In the genomic region with DNA sequence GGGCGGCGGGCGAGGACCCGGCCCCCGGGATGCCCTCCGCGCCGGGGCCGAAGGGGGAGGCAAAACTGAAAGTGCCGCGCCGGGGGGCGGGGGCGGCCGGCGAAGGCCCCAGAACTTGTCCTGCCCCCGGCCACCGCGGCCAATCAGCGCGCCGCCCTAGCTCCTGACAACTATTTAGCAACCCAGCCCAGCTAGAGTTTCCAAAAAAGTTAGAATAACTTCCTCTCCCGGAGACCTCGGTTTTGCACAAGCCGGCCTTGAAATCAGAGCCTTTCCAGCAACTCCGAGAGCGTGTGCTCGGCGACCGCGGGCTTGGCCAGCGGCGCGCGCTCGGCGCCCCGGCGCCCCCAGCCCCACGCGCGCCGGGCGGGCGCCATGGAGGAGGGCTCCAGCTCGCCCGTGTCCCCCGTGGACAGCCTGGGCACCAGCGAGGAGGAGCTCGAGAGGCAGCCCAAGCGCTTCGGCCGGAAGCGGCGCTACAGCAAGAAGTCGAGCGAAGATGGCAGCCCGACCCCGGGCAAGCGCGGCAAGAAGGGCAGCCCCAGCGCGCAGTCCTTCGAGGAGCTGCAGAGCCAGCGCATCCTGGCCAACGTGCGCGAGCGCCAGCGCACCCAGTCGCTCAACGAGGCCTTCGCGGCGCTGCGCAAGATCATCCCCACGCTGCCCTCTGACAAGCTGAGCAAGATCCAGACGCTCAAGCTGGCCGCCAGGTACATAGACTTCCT, we compare ENCODE assay signal across 8 cellular contexts. TPM values are rescaled to one million over a fixed set of nuclear protein-coding genes. Genes with fewer than 3 reads are reported as not detected.
A peak's percentile ranks its signal among the peaks of the same experiment; 100 is the strongest.
DNase-seq lines count a peak whose midpoint lies in the region; ATAC-seq and TF ChIP-seq lines count a peak whose summit lies in the region.

Gene TWIST2 (plus strand): TSS at position 245 of the 725 bp plus-strand sequence. CDS start 131 bp downstream, at position 376.

- no peak within 1 kb of the TSS for H3K27ac Mint-ChIP-seq in naive thymus-derived CD8-positive, alpha-beta T cell

- DNase-seq in DMS 273 treated with DMSO at 0.1 percent for 48 hours (lab: John Stamatoyannopoulos, UW): peak; percentile 22
- peak; percentile 80 for DNase-seq in RWPE2 (ENCODE audit: low spot score)
- peak; percentile 31 for DNase-seq in globus pallidus (ENCODE audit: low spot score)
- DNase-seq in DMS53 treated with DMSO at 0.1 percent for 48 hours (lab: John Stamatoyannopoulos, UW; ENCODE audit: unreplicated experiment): no peak
- no peak for DNase-seq in naive thymus-derived CD8-positive, alpha-beta T cell

- H3K9me3 Mint-ChIP-seq in naive thymus-derived CD8-positive, alpha-beta T cell: no peaks in the 10 kb centered on the region

- no peak within 1 kb of the TSS for H3K9ac ChIP-seq in parathyroid adenoma

- H3K79me2 ChIP-seq in parathyroid adenoma: no peaks in the 10 kb centered on the region

- H3K36me3 ChIP-seq in RWPE2 (ENCODE audit: low read depth) (peaks cover 31% of the 10 kb centered on the region), parathyroid adenoma (ENCODE audit: control insufficient read depth, insufficient read depth, low read length) (no peaks in the 10 kb centered on the region)

- H3K4me1 ChIP-seq in RWPE2 (ENCODE audit: insufficient read depth, poor library complexity, severe bottlenecking) (peaks cover 10% of the 10 kb centered on the region), parathyroid adenoma (no peaks in the 10 kb centered on the region)

- POLR2A ChIA-PET in naive thymus-derived CD8-positive, alpha-beta T cell (lab: Charles Lee): no interaction called here

- peak; percentile 34 for TF ChIP-seq CTCF in RWPE2 (IDR thresholded peaks at IDR 0.05; ENCODE audit: poor library complexity, severe bottlenecking)
- TF ChIP-seq CTCF in parathyroid adenoma (IDR thresholded peaks at IDR 0.05): no peak

- H3K27me3 Mint-ChIP-seq in naive thymus-derived CD8-positive, alpha-beta T cell: peaks cover 16 to 54% (median 51%) of the 10 kb centered on the region in 5 donors

- peak within 1 kb of the TSS; percentile 50 for H2AFZ ChIP-seq in parathyroid adenoma

- H3K27me3 ChIP-seq in RWPE2 (ENCODE audit: insufficient read depth, poor library complexity, severe bottlenecking) (no peaks in the 10 kb centered on the region), parathyroid adenoma (ENCODE audit: control insufficient read depth, insufficient read depth, low read length) (peaks cover 4% of the 10 kb centered on the region)

- H3K4me2 ChIP-seq in parathyroid adenoma (ENCODE audit: low read length): peak within 1 kb of the TSS; percentile 88

- H3K4me3 ChIP-seq in RWPE2 (ENCODE audit: severe bottlenecking) (peak within 1 kb of the TSS; percentile 72), parathyroid adenoma (ENCODE audit: low read depth, low read length) (peak within 1 kb of the TSS; percentile 56)

- no peaks in the 10 kb centered on the region for H3K4me1 Mint-ChIP-seq in naive thymus-derived CD8-positive, alpha-beta T cell

- no peaks in the 10 kb centered on the region for H3K36me3 Mint-ChIP-seq in naive thymus-derived CD8-positive, alpha-beta T cell

- H3K9me3 ChIP-seq in RWPE2 (ENCODE audit: severe bottlenecking) (no peaks in the 10 kb centered on the region), parathyroid adenoma (ENCODE audit: control insufficient read depth, low read length) (no peaks in the 10 kb centered on the region)

- H3K4me3 Mint-ChIP-seq in naive thymus-derived CD8-positive, alpha-beta T cell: peak within 1 kb of the TSS in 3 of 10 donors; percentile 7 to 31 (median 31)

- ATAC-seq in RWPE2 (ENCODE audit: low read depth) (peak; percentile 77), HG03159 (IDR thresholded peaks at IDR 0.05; ENCODE audit: unreplicated experiment) (no peak)
- ATAC-seq in activated CD4-positive, CD25-positive, alpha-beta regulatory T cell treated with anti-CD3 and anti-CD28 coated beads, Interleukin-2, amount 50 U/mL, for 24 hours: no peak
- no peak for ATAC-seq in naive thymus-derived CD8-positive, alpha-beta T cell

- H3K27ac ChIP-seq in RWPE2 (ENCODE audit: poor library complexity, severe bottlenecking) (peak within 1 kb of the TSS; percentile 58), parathyroid adenoma (no peak within 1 kb of the TSS)

RNA-seq across cellular contexts. Expression of gene TWIST2, which starts in this region (rescaled TPM):
- not detected for total RNA-seq in naive thymus-derived CD8-positive, alpha-beta T cell
- not detected for polyA plus RNA-seq in naive thymus-derived CD8-positive, alpha-beta T cell

Comparison
In these comparisons a context has a peak if more than half of its experiments do, and no peak if none do; other contexts are left out.
1. DNase-seq: peak in DMS 273 treated with DMSO at 0.1 percent for 48 hours (single experiment), RWPE2 (single experiment) and globus pallidus (single experiment); none in DMS53 treated with DMSO at 0.1 percent for 48 hours (single experiment) and naive thymus-derived CD8-positive, alpha-beta T cell (0 of 10).